23 cellular contexts compared by ENCODE assay signal in the genomic region with DNA sequence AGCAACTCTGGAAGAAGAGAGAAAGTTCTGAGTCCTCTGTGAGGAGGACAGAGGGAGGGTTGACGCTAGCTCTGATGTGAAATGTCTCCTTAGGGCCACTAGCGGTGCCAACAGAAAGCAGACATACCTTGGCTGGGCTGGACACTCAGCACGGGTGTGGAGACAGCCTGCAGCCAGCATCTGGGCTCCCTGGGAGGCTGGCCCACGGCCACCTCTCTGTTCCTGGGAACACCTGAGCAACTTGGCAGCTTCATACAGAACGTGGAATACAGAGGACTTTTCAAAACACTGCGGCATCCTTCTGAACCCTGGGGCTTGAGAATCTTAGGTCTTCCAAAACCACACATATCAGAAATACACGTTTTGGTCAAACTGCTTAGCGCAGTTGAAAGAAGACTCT.
A peak's percentile ranks its signal among the peaks of the same experiment; 100 is the strongest.
DNase-seq lines count a peak whose midpoint lies in the region; ATAC-seq and TF ChIP-seq lines count a peak whose summit lies in the region.
"Had no signal": no experiment of that assay in that cellular context is flagged by ENCODE, and none has a peak within 500 bp of the region (broad histone marks: within the 10 kb centered on the region; RNA-seq: fewer than 3 reads in every experiment).

No MANE protein-coding gene starts in this region.

- H3K18ac ChIP-seq in neuronal stem cell (ENCODE audit: low read length) (peak overlapping the region; percentile 4), trophoblast cell (ENCODE audit: low read length) (no peak overlapping the region)

- no peak overlapping the region for H3K9ac ChIP-seq in Loucy (ENCODE audit: low read depth, low read length, poor library complexity, severe bottlenecking)
- H3K9ac ChIP-seq in mammary epithelial cell (ENCODE audit: insufficient read depth, low read length), result no peak overlapping the region
- H3K9ac ChIP-seq in neuronal stem cell (ENCODE audit: low read depth, low read length, poor library complexity), result no peak overlapping the region
- H3K9ac ChIP-seq in trophoblast cell (ENCODE audit: low read length), result no peak overlapping the region
- H3K9ac ChIP-seq: BLaER1 treated with 17β-estradiol and CSF1 and Interleukin-3, amounts not matched to agents 10 nM and 100 nM had no signal

- H3K27me3 ChIP-seq in Loucy (ENCODE audit: insufficient read depth, low read length, poor library complexity, severe bottlenecking) (no peaks in the 10 kb centered on the region), mammary epithelial cell (ENCODE audit: insufficient read depth, low read length) (no peaks in the 10 kb centered on the region), neuronal stem cell (ENCODE audit: control insufficient read depth in 3 of 3, insufficient read depth in 3 of 3, low read depth in 1 of 3, low read length in 3 of 3) (peaks cover 0 to 4% (median 0%) of the 10 kb centered on the region in 3 experiments), trophoblast cell (ENCODE audit: insufficient read depth, low read length) (no peaks in the 10 kb centered on the region)
- H3K27me3 ChIP-seq: BLaER1 treated with 17β-estradiol and CSF1 and Interleukin-3, amounts not matched to agents 10 nM and 100 nM; Peyer's patch; SJCRH30 had no signal

- H3K9me3 ChIP-seq in Loucy (ENCODE audit: insufficient read depth, low read depth, low read length) (no peaks in the 10 kb centered on the region), mammary epithelial cell (replicated peaks; ENCODE audit: insufficient read depth, low read length) (no peaks in the 10 kb centered on the region), neuronal stem cell (replicated peaks in 1 of 2; ENCODE audit: control insufficient read depth in 2 of 2, insufficient read depth in 1 of 2, low read depth in 1 of 2, low read length in 2 of 2) (no peaks in the 10 kb centered on the region), trophoblast cell (ENCODE audit: insufficient read depth, low read depth, low read length) (no peaks in the 10 kb centered on the region)
- H3K9me3 ChIP-seq: BLaER1 treated with 17β-estradiol and CSF1 and Interleukin-3, amounts not matched to agents 10 nM and 100 nM; Peyer's patch; SJCRH30 had no signal

- no peaks in the 10 kb centered on the region for H4K20me1 ChIP-seq in Loucy (ENCODE audit: insufficient read depth, low read length, poor library complexity, severe bottlenecking)
- H4K20me1 ChIP-seq in mammary epithelial cell (ENCODE audit: insufficient read depth, low read length), result no peaks in the 10 kb centered on the region
- H4K20me1 ChIP-seq: BLaER1 treated with 17β-estradiol and CSF1 and Interleukin-3, amounts not matched to agents 10 nM and 100 nM had no signal

- H2BK120ac ChIP-seq in neuronal stem cell (ENCODE audit: low read depth, low read length), result no peak overlapping the region
- no peak overlapping the region for H2BK120ac ChIP-seq in trophoblast cell (ENCODE audit: insufficient read depth, low read length, poor library complexity)

- H3K4me1 ChIP-seq in Loucy (ENCODE audit: insufficient read depth, low read length, poor library complexity, severe bottlenecking) (peaks cover 74% of the 10 kb centered on the region), mammary epithelial cell (ENCODE audit: insufficient read depth, low read length) (peaks cover 9% of the 10 kb centered on the region), neuronal stem cell (ENCODE audit: control insufficient read depth in 2 of 2, insufficient read depth in 1 of 2, low read depth in 1 of 2, low read length in 2 of 2) (peaks cover 0 to 11% of the 10 kb centered on the region in 2 donors), trophoblast cell (ENCODE audit: control insufficient read depth in 1 of 2, insufficient read depth in 2 of 2, low read length in 2 of 2) (no peaks in the 10 kb centered on the region)
- H3K4me1 ChIP-seq: SJCRH30 had no signal

- H3K4ac ChIP-seq in neuronal stem cell (ENCODE audit: low read length) (peak overlapping the region; percentile 70), trophoblast cell (ENCODE audit: low read depth, low read length) (no peak overlapping the region)

- no peak for TF ChIP-seq CTCF in Loucy (conservative IDR thresholded peaks at IDR 0.05; ENCODE audit: low read length)
- TF ChIP-seq CTCF in mammary epithelial cell (conservative IDR thresholded peaks at IDR 0.05 in 1 of 2, IDR thresholded peaks at IDR 0.05 in 1 of 2; ENCODE audit: extremely low read depth in 1 of 2, insufficient read depth in 1 of 2, low read depth in 1 of 2, low read length in 2 of 2), result no peak

- dilution Hi-C loops in mammary epithelial cell (cut with HindIII; ENCODE audit: low sequenced_read_pairs), result no loop called here

- no TSS peak for BruUV-seq in mammary epithelial cell (replicated peaks; lab: Mats Ljungman, UMichigan)

- H3K79me2 ChIP-seq in Loucy (ENCODE audit: insufficient read depth, low read length), result no peaks in the 10 kb centered on the region
- H3K79me2 ChIP-seq in mammary epithelial cell (ENCODE audit: insufficient read depth, low read length), result no peaks in the 10 kb centered on the region
- no peaks in the 10 kb centered on the region for H3K79me2 ChIP-seq in trophoblast cell (ENCODE audit: control insufficient read depth, insufficient read depth, low read length, poor library complexity)

- H2BK12ac ChIP-seq in neuronal stem cell (ENCODE audit: low read length) (peak overlapping the region; percentile 60), trophoblast cell (ENCODE audit: low read length) (no peak overlapping the region)

- H2AK5ac ChIP-seq in neuronal stem cell (ENCODE audit: low read depth, low read length) (no peak overlapping the region), trophoblast cell (ENCODE audit: low read length) (no peak overlapping the region)

- H3K4me3 ChIP-seq in Loucy (ENCODE audit: low read length, poor library complexity, severe bottlenecking) (peak overlapping the region; percentile 52), mammary epithelial cell (replicated peaks in 1 of 3; ENCODE audit: insufficient read depth in 1 of 3, low read depth in 2 of 3, low read length in 3 of 3) (no peak overlapping the region), neuronal stem cell (ENCODE audit: low read length in 2 of 2) (no peak overlapping the region), trophoblast cell (ENCODE audit: low read depth, low read length) (no peak overlapping the region)
- H3K4me3 ChIP-seq: BLaER1 treated with 17β-estradiol and CSF1 and Interleukin-3, amounts not matched to agents 10 nM and 100 nM; GM12878; Peyer's patch; SJCRH30 had no signal

- no peak overlapping the region; the same call in 1 of the 2 replicates for H2AFZ ChIP-seq in Loucy (ENCODE audit: low read length)
- H2AFZ ChIP-seq in mammary epithelial cell (ENCODE audit: low read depth, low read length), result peak overlapping the region; percentile 22
- H2AFZ ChIP-seq in neuronal stem cell (ENCODE audit: low read length), result no peak overlapping the region
- H2AFZ ChIP-seq in trophoblast cell (ENCODE audit: insufficient read depth, low read length, poor library complexity), result no peak overlapping the region

- ATAC-seq in GM21723 (IDR thresholded peaks at IDR 0.05; ENCODE audit: unreplicated experiment), result no peak
- ATAC-seq: GM12878, HCT116, SK-N-SH treated with all-trans-retinoic acid at 6 μM for 48 hours had no signal

- CTCF ChIA-PET in mammary epithelial cell (lab: Charles Lee; ENCODE audit: low non-redundant PET), result no interaction called here

- no peak overlapping the region for H2BK5ac ChIP-seq in neuronal stem cell (ENCODE audit: low read length)
- H2BK5ac ChIP-seq in trophoblast cell (ENCODE audit: low read depth, low read length, poor library complexity), result no peak overlapping the region

- H3K23ac ChIP-seq in neuronal stem cell (ENCODE audit: low read depth, low read length, poor library complexity) (no peak overlapping the region), trophoblast cell (ENCODE audit: low read length) (no peak overlapping the region)

- H3F3A ChIP-seq in Loucy (ENCODE audit: low read depth), result peaks cover 3% of the 10 kb centered on the region; the same call in 1 of the 2 replicates

- DNase-seq in G401 (ENCODE audit: low spot score) (peak; percentile 40), mammary epithelial cell (no peak), neuronal stem cell (ENCODE audit: low spot score) (no peak), NCI-H1092 treated with DMSO at 0.1 percent for 48 hours (lab: John Stamatoyannopoulos, UW) (no peak), trophoblast cell (no peak)
- DNase-seq: AML-193; CD4-positive, alpha-beta T cell; IMR-90; KG1; NCI-H1092; NCI-H1436 treated with DMSO at 0.1 percent for 48 hours; NCI-H187 treated with DMSO at 0.1 percent for 48 hours; NCI-H446; NCI-H524 treated with DMSO at 0.1 percent for 48 hours; OCI-M1; Peyer's patch; SJCRH30 had no signal

- H4K8ac ChIP-seq in neuronal stem cell (ENCODE audit: low read depth, low read length), result no peak overlapping the region
- no peak overlapping the region for H4K8ac ChIP-seq in trophoblast cell (ENCODE audit: low read depth, low read length)

- no peak overlapping the region for H3K27ac ChIP-seq in mammary epithelial cell (ENCODE audit: insufficient read depth, low read depth, low read length)
- H3K27ac ChIP-seq in neuronal stem cell (replicated peaks; ENCODE audit: low read length), result no peak overlapping the region
- no peak overlapping the region for H3K27ac ChIP-seq in trophoblast cell (ENCODE audit: low read depth, low read length)
- H3K27ac ChIP-seq: BLaER1 treated with 17β-estradiol and CSF1 and Interleukin-3, amounts not matched to agents 10 nM and 100 nM; Peyer's patch; SJCRH30 had no signal

- intact Hi-C loops in mammary epithelial cell (cut with micrococcal nuclease), result no loop called here

- H3K79me1 ChIP-seq in neuronal stem cell (ENCODE audit: low read depth, low read length) (no peaks in the 10 kb centered on the region), trophoblast cell (ENCODE audit: low read length) (no peaks in the 10 kb centered on the region)

- in situ Hi-C loops in G401 (cut with HindIII; ENCODE audit: low sequenced_read_pairs), result no loop called here
- in situ Hi-C loops in mammary epithelial cell (cut with MboI; ENCODE audit: low sequenced_read_pairs in 2 of 2), result no loop called here

- no peaks in the 10 kb centered on the region for H3K9me2 ChIP-seq in Loucy (replicated peaks; ENCODE audit: low read depth, low read length)

- H2BK15ac ChIP-seq in neuronal stem cell (ENCODE audit: low read length), result no peak overlapping the region

- WGBS in mammary epithelial cell (ENCODE audit: low coverage, missing lambda C conversion rate), result 23% methylated on average over 8 of the region's 8 CpGs
- WGBS in neuronal stem cell (ENCODE audit: extremely low coverage in 2 of 2, insufficient read length in 2 of 2, insufficient replicate concordance in 1 of 2), 2 donors, result no CpG with 5 or more reads among the region's 8 CpGs
- no CpG with 5 or more reads among the region's 8 CpGs for WGBS in trophoblast cell (ENCODE audit: extremely low coverage, insufficient coverage, insufficient read length)

- no peak overlapping the region for H4K91ac ChIP-seq in neuronal stem cell (ENCODE audit: low read depth, low read length, poor library complexity)
- H4K91ac ChIP-seq in trophoblast cell (ENCODE audit: low read depth, low read length), result no peak overlapping the region

- H3K4me2 ChIP-seq in Loucy (ENCODE audit: low read depth, low read length, poor library complexity, severe bottlenecking) (peak overlapping the region; percentile 63), mammary epithelial cell (ENCODE audit: insufficient read depth, low read depth, low read length) (no peak overlapping the region), neuronal stem cell (ENCODE audit: insufficient read depth, low read length, poor library complexity, severe bottlenecking) (no peak overlapping the region), trophoblast cell (ENCODE audit: low read length) (no peak overlapping the region)
- H3K4me2 ChIP-seq: BLaER1 treated with 17β-estradiol and CSF1 and Interleukin-3, amounts not matched to agents 10 nM and 100 nM had no signal

- H4K12ac ChIP-seq in trophoblast cell (ENCODE audit: low read depth, low read length), result no peak overlapping the region

- no peaks in the 10 kb centered on the region for H3K36me3 ChIP-seq in Loucy (ENCODE audit: insufficient read depth, low read length)
- no peaks in the 10 kb centered on the region for H3K36me3 ChIP-seq in mammary epithelial cell (ENCODE audit: insufficient read depth, low read length)
- H3K36me3 ChIP-seq in neuronal stem cell (replicated peaks in 1 of 2; ENCODE audit: control insufficient read depth in 2 of 2, insufficient read depth in 2 of 2, low read length in 2 of 2), result no peaks in the 10 kb centered on the region
- H3K36me3 ChIP-seq in trophoblast cell (ENCODE audit: control insufficient read depth in 1 of 2, insufficient read depth in 2 of 2, low read length in 2 of 2), result no peaks in the 10 kb centered on the region
- H3K36me3 ChIP-seq: BLaER1 treated with 17β-estradiol and CSF1 and Interleukin-3, amounts not matched to agents 10 nM and 100 nM; Peyer's patch; SJCRH30 had no signal

- H3K14ac ChIP-seq in neuronal stem cell (ENCODE audit: low read length) (no peak overlapping the region), trophoblast cell (ENCODE audit: low read length) (no peak overlapping the region)
